Comparison of ENCODE assay signal across 21 cellular contexts in the genomic region with DNA sequence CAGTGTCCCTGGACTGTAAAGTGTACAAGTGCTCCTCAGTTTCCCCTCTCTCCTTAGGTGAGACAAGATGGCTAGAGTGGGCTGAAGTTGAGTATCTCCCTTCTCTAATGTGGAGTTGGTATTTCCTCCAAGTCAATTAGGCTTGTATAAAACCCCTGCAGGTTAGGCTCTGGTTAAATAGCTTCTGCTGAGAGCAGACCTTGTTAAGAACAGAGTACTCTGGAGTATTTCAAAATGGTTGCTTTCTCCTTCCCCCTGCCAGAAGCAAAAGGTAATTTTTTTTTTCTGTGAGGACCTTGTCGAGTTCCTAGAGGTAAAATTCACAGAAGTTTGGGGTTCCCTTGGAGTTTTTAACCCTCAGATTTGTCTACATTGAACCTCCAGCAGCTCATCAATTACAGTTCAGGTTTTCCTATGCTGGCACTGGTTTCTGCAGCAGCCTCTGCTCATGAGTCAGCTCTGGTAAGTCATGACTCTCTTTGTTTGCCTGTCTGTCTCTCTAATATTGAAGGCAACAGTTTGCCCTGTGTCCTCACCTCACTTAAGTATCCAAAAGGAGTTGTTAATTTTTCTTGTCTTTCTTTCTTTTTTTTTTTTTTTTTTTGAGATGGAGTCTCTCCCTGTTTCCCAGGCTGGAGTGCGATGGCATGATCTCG. TPM values are rescaled to one million over a fixed set of nuclear protein-coding genes. Genes with fewer than 3 reads are reported as not detected.
DNase-seq lines count a peak whose midpoint lies in the region; ATAC-seq and TF ChIP-seq lines count a peak whose summit lies in the region.
"Had no signal": no experiment of that assay in that cellular context is flagged by ENCODE, and none has a peak within 500 bp of the region (broad histone marks: within the 10 kb centered on the region; RNA-seq: fewer than 3 reads in every experiment).

No MANE protein-coding gene starts in this region.

- no peak overlapping the region for H3K27ac Mint-ChIP-seq in activated naive CD8-positive, alpha-beta T cell treated with anti-CD3 and anti-CD28 coated beads, Interleukin-2, amount 50 U/mL, for 24 hours
- H3K27ac Mint-ChIP-seq in activated naive CD8-positive, alpha-beta T cell treated with anti-CD3 and anti-CD28 coated beads for 36 hours = no peak overlapping the region
- H3K27ac Mint-ChIP-seq in activated T-helper 17 cell treated with anti-CD3 and anti-CD28 coated beads, Interleukin-2, amount 50 U/mL, for 72 hours = no peak overlapping the region
- H3K27ac Mint-ChIP-seq in stimulated activated effector memory CD8-positive, alpha-beta T cell treated with anti-CD3 and anti-CD28 coated beads, Interleukin-12 subunit alpha, Interleukin-12 subunit beta, amount 100 ng/mL, for 72 hours = no peak overlapping the region
- H3K27ac Mint-ChIP-seq: CD8-positive, alpha-beta T cell; T-cell had no signal

- peaks cover 0 to 1% (median 1%) of the 10 kb centered on the region in 3 donors for H3K9me3 ChIP-seq in tibial artery
- H3K9me3 ChIP-seq: prostate gland had no signal

- DNase-seq in activated naive CD8-positive, alpha-beta T cell treated with anti-CD3 and anti-CD28 coated beads, Interleukin-2, amount 50 U/mL, for 24 hours = no peak
- no peak for DNase-seq in activated naive CD8-positive, alpha-beta T cell treated with anti-CD3 and anti-CD28 coated beads for 36 hours
- DNase-seq in fibroblast of the aortic adventitia (ENCODE audit: low read depth) = peak; percentile 52
- no peak for DNase-seq in stimulated activated effector memory CD8-positive, alpha-beta T cell treated with anti-CD3 and anti-CD28 coated beads, Interleukin-12 subunit alpha, Interleukin-12 subunit beta, amount 100 ng/mL, for 72 hours (ENCODE audit: low spot score in 2 of 2)
- no peak for DNase-seq in tibial artery
- DNase-seq: 8988T; activated CD4-positive, CD25-positive, alpha-beta regulatory T cell; activated naive CD4-positive, alpha-beta T cell treated with Interleukin-2 at 50 U/mL for 16 hours; caudate nucleus; CD8-positive, alpha-beta T cell; Kasumi-1; left cardiac atrium; NCI-H187 treated with DMSO at 0.1 percent for 48 hours; NCI-H526; T-cell had no signal

- no peaks in the 10 kb centered on the region for H3K36me3 ChIP-seq in tibial artery
- H3K36me3 ChIP-seq: prostate gland had no signal

- peak; percentile 36 for ATAC-seq in activated naive CD8-positive, alpha-beta T cell treated with anti-CD3 and anti-CD28 coated beads, Interleukin-2, amount 50 U/mL, for 24 hours
- ATAC-seq in activated T-helper 17 cell treated with anti-CD3 and anti-CD28 coated beads, Interleukin-2, amount 50 U/mL, for 72 hours (replicated peaks) = peak; percentile 57
- peak; percentile 61 for ATAC-seq in stimulated activated effector memory CD8-positive, alpha-beta T cell treated with anti-CD3 and anti-CD28 coated beads, Interleukin-12 subunit alpha, Interleukin-12 subunit beta, amount 100 ng/mL, for 72 hours
- ATAC-seq in GM21526 (IDR thresholded peaks at IDR 0.05; ENCODE audit: low FRiP score, unreplicated experiment) (no peak), GM21825 (IDR thresholded peaks at IDR 0.05; ENCODE audit: unreplicated experiment) (no peak)
- ATAC-seq: CD8-positive, alpha-beta T cell; GM12878; left cardiac atrium; T-cell had no signal

- H3K4me3 ChIP-seq in fibroblast of the aortic adventitia (ENCODE audit: low read depth, low read length) = no peak overlapping the region
- no peak overlapping the region for H3K4me3 ChIP-seq in tibial artery
- H3K4me3 ChIP-seq: GM12878, prostate gland had no signal

- no peaks in the 10 kb centered on the region for H3K9me3 Mint-ChIP-seq in activated naive CD8-positive, alpha-beta T cell treated with anti-CD3 and anti-CD28 coated beads, Interleukin-2, amount 50 U/mL, for 24 hours
- peaks cover 3% of the 10 kb centered on the region for H3K9me3 Mint-ChIP-seq in activated naive CD8-positive, alpha-beta T cell treated with anti-CD3 and anti-CD28 coated beads for 36 hours
- H3K9me3 Mint-ChIP-seq in activated T-helper 17 cell treated with anti-CD3 and anti-CD28 coated beads, Interleukin-2, amount 50 U/mL, for 72 hours = no peaks in the 10 kb centered on the region
- H3K9me3 Mint-ChIP-seq in stimulated activated effector memory CD8-positive, alpha-beta T cell treated with anti-CD3 and anti-CD28 coated beads, Interleukin-12 subunit alpha, Interleukin-12 subunit beta, amount 100 ng/mL, for 72 hours = peaks cover 4% of the 10 kb centered on the region
- H3K9me3 Mint-ChIP-seq: CD8-positive, alpha-beta T cell; T-cell had no signal

- H3K4me1 ChIP-seq in tibial artery = no peaks in the 10 kb centered on the region
- H3K4me1 ChIP-seq: prostate gland had no signal

- no peak overlapping the region for H3K27ac ChIP-seq in tibial artery
- H3K27ac ChIP-seq: HL-60, prostate gland had no signal

- H3K27me3 Mint-ChIP-seq in activated naive CD8-positive, alpha-beta T cell treated with anti-CD3 and anti-CD28 coated beads, Interleukin-2, amount 50 U/mL, for 24 hours = peaks cover 2% of the 10 kb centered on the region
- no peaks in the 10 kb centered on the region for H3K27me3 Mint-ChIP-seq in activated naive CD8-positive, alpha-beta T cell treated with anti-CD3 and anti-CD28 coated beads for 36 hours
- H3K27me3 Mint-ChIP-seq in activated T-helper 17 cell treated with anti-CD3 and anti-CD28 coated beads, Interleukin-2, amount 50 U/mL, for 72 hours = no peaks in the 10 kb centered on the region
- H3K27me3 Mint-ChIP-seq: T-cell had no signal

- no peak overlapping the region for H3K4me3 Mint-ChIP-seq in activated naive CD8-positive, alpha-beta T cell treated with anti-CD3 and anti-CD28 coated beads, Interleukin-2, amount 50 U/mL, for 24 hours
- H3K4me3 Mint-ChIP-seq in activated naive CD8-positive, alpha-beta T cell treated with anti-CD3 and anti-CD28 coated beads for 36 hours = no peak overlapping the region
- no peak overlapping the region for H3K4me3 Mint-ChIP-seq in activated T-helper 17 cell treated with anti-CD3 and anti-CD28 coated beads, Interleukin-2, amount 50 U/mL, for 72 hours
- H3K4me3 Mint-ChIP-seq in stimulated activated effector memory CD8-positive, alpha-beta T cell treated with anti-CD3 and anti-CD28 coated beads, Interleukin-12 subunit alpha, Interleukin-12 subunit beta, amount 100 ng/mL, for 72 hours = no peak overlapping the region
- H3K4me3 Mint-ChIP-seq: CD8-positive, alpha-beta T cell; T-cell had no signal

- intact Hi-C loops in tibial artery (cut with DNase I; ENCODE audit: low total_unique reads) = no loop called here

- TF ChIP-seq CTCF in fibroblast of the aortic adventitia (IDR thresholded peaks at IDR 0.05; ENCODE audit: insufficient read depth, low read length) (no peak), tibial artery (IDR thresholded peaks at IDR 0.05) (no peak)

- H3K36me3 Mint-ChIP-seq in activated naive CD8-positive, alpha-beta T cell treated with anti-CD3 and anti-CD28 coated beads, Interleukin-2, amount 50 U/mL, for 24 hours (ENCODE audit: low read depth) = no peaks in the 10 kb centered on the region
- H3K36me3 Mint-ChIP-seq in activated naive CD8-positive, alpha-beta T cell treated with anti-CD3 and anti-CD28 coated beads for 36 hours = no peaks in the 10 kb centered on the region
- no peaks in the 10 kb centered on the region for H3K36me3 Mint-ChIP-seq in activated T-helper 17 cell treated with anti-CD3 and anti-CD28 coated beads, Interleukin-2, amount 50 U/mL, for 72 hours (ENCODE audit: low read depth)
- H3K36me3 Mint-ChIP-seq in stimulated activated effector memory CD8-positive, alpha-beta T cell treated with anti-CD3 and anti-CD28 coated beads, Interleukin-12 subunit alpha, Interleukin-12 subunit beta, amount 100 ng/mL, for 72 hours = no peaks in the 10 kb centered on the region
- H3K36me3 Mint-ChIP-seq: CD8-positive, alpha-beta T cell had no signal

- no peaks in the 10 kb centered on the region for H3K27me3 ChIP-seq in tibial artery

- H3K4me1 Mint-ChIP-seq in activated naive CD8-positive, alpha-beta T cell treated with anti-CD3 and anti-CD28 coated beads, Interleukin-2, amount 50 U/mL, for 24 hours = peaks cover 11% of the 10 kb centered on the region
- H3K4me1 Mint-ChIP-seq in activated naive CD8-positive, alpha-beta T cell treated with anti-CD3 and anti-CD28 coated beads for 36 hours = peaks cover 10% of the 10 kb centered on the region
- H3K4me1 Mint-ChIP-seq in activated T-helper 17 cell treated with anti-CD3 and anti-CD28 coated beads, Interleukin-2, amount 50 U/mL, for 72 hours = peaks cover 14% of the 10 kb centered on the region
- peaks cover 19% of the 10 kb centered on the region for H3K4me1 Mint-ChIP-seq in stimulated activated effector memory CD8-positive, alpha-beta T cell treated with anti-CD3 and anti-CD28 coated beads, Interleukin-12 subunit alpha, Interleukin-12 subunit beta, amount 100 ng/mL, for 72 hours

RNA-seq across cellular contexts. Expression of gene GLIPR1, which starts 27.8 kb away (rescaled TPM):
- total RNA-seq in activated naive CD8-positive, alpha-beta T cell treated with anti-CD3 and anti-CD28 coated beads for 36 hours = 10 to 100 TPM; 19.7 to 25.7 TPM
- 10 to 100 TPM; 45.9 to 50.2 TPM for total RNA-seq in activated T-helper 17 cell treated with anti-CD3 and anti-CD28 coated beads, Interleukin-2, amount 50 U/mL, for 72 hours
- total RNA-seq in fibroblast of the aortic adventitia (ENCODE audit: low replicate concordance) = 5.2 and 167 TPM in 2 replicates

RNA-seq across cellular contexts. Expression of gene KRR1, which starts 58.6 kb away (rescaled TPM):
- total RNA-seq in activated naive CD8-positive, alpha-beta T cell treated with anti-CD3 and anti-CD28 coated beads for 36 hours = 100 to 1,000 TPM; 146 to 155 TPM
- total RNA-seq in activated T-helper 17 cell treated with anti-CD3 and anti-CD28 coated beads, Interleukin-2, amount 50 U/mL, for 72 hours = 100 to 1,000 TPM; 113 to 151 TPM
- 27.0 and 71.4 TPM in 2 replicates for total RNA-seq in fibroblast of the aortic adventitia (ENCODE audit: low replicate concordance)

Comparison
In these comparisons a context has a peak if more than half of its experiments do, and no peak if none do; other contexts are left out.
1. ATAC-seq: peak in activated naive CD8-positive, alpha-beta T cell treated with anti-CD3 and anti-CD28 coated beads, Interleukin-2, amount 50 U/mL, for 24 hours (single experiment), activated T-helper 17 cell treated with anti-CD3 and anti-CD28 coated beads, Interleukin-2, amount 50 U/mL, for 72 hours (single experiment) and stimulated activated effector memory CD8-positive, alpha-beta T cell treated with anti-CD3 and anti-CD28 coated beads, Interleukin-12 subunit alpha, Interleukin-12 subunit beta, amount 100 ng/mL, for 72 hours (single experiment); none in GM21526 (single experiment) and GM21825 (single experiment).